8 cellular contexts compared by ENCODE assay signal in genomic region chr1:23563003-23563402, GRCh38. TPM values are rescaled to one million over a fixed set of nuclear protein-coding genes. Genes with fewer than 3 reads are reported as not detected.
DNase-seq lines count a peak whose midpoint lies in the region; ATAC-seq and TF ChIP-seq lines count a peak whose summit lies in the region.

No MANE protein-coding gene starts in this region.

- ATAC-seq in left cardiac atrium (no peak), naive B cell (ENCODE audit: low read depth in 2 of 2) (no peak), upper lobe of right lung (no peak), GM21360 (IDR thresholded peaks at IDR 0.05; ENCODE audit: unreplicated experiment) (no peak), GM21576 (IDR thresholded peaks at IDR 0.05; ENCODE audit: unreplicated experiment) (no peak)

- H3K27me3 Mint-ChIP-seq in naive B cell = no peaks in the 10 kb centered on the region

- no peak for DNase-seq in cardiac muscle cell (ENCODE audit: low read depth in 1 of 2, low spot score in 1 of 2)
- DNase-seq in left cardiac atrium = no peak
- DNase-seq in naive B cell = no peak
- no peak for DNase-seq in upper lobe of right lung
- DNase-seq in NCI-H1092 treated with DMSO at 0.1 percent for 48 hours (lab: John Stamatoyannopoulos, UW) = no peak

- H3K9me3 ChIP-seq in cardiac muscle cell (ENCODE audit: low read depth) = no peaks in the 10 kb centered on the region
- H3K9me3 ChIP-seq in upper lobe of right lung = no peaks in the 10 kb centered on the region

- peak overlapping the region; percentile 36 to 100 (median 74) for H3K4me3 Mint-ChIP-seq in naive B cell

- H3K27me3 ChIP-seq in cardiac muscle cell (no peaks in the 10 kb centered on the region), upper lobe of right lung (no peaks in the 10 kb centered on the region)

- TF ChIP-seq CTCF in cardiac muscle cell (IDR thresholded peaks at IDR 0.05; ENCODE audit: low read depth, low read length) = no peak
- TF ChIP-seq CTCF in upper lobe of right lung (IDR thresholded peaks at IDR 0.05) = no peak

- H3K4me1 Mint-ChIP-seq in naive B cell = peaks cover 59 to 71% (median 68%) of the 10 kb centered on the region in 3 donors

- intact Hi-C loops in left cardiac atrium (cut with DNase I) (loop anchor here in 1 of 2 donors (5.0 kb wide), 1 partner anchor 129 kb away; the partner anchor contains the start of gene RPL11), upper lobe of right lung (cut with DNase I) (no loop called here)

- H3K36me3 ChIP-seq in cardiac muscle cell (no peaks in the 10 kb centered on the region), upper lobe of right lung (peaks cover under 1% of the 10 kb centered on the region)

- H3K4me1 ChIP-seq in cardiac muscle cell (ENCODE audit: low read depth) (peaks cover 46% of the 10 kb centered on the region), upper lobe of right lung (peaks cover 35% of the 10 kb centered on the region)

- H3K9me3 Mint-ChIP-seq in naive B cell = no peaks in the 10 kb centered on the region

- peaks cover 0 to under 1% of the 10 kb centered on the region in 2 donors for H3K36me3 Mint-ChIP-seq in naive B cell

- H3K27ac ChIP-seq in cardiac muscle cell = peak overlapping the region; percentile 100
- H3K27ac ChIP-seq in cingulate gyrus (ENCODE audit: low read depth, low read length) = peak overlapping the region; percentile 87
- H3K27ac ChIP-seq in upper lobe of right lung = peak overlapping the region; percentile 94

- peak overlapping the region in 4 of 6 donors; percentile 42 to 96 (median 90) for H3K27ac Mint-ChIP-seq in naive B cell

- H3K4me3 ChIP-seq in cardiac muscle cell = no peak overlapping the region
- H3K4me3 ChIP-seq in upper lobe of right lung = no peak overlapping the region

RNA-seq across cellular contexts. Expression of gene ID3, which starts 3.7 kb away (rescaled TPM):
- total RNA-seq in cardiac muscle cell = 698 and 784 TPM in 2 replicates
- 703 and 1,027 TPM in 2 replicates for polyA plus RNA-seq in cardiac muscle cell
- total RNA-seq in left cardiac atrium = 100 to 1,000 TPM; 119 to 172 TPM
- polyA plus RNA-seq in naive B cell (ENCODE audit: low read depth in 6 of 6) = 10 to 100 TPM; 23.9 to 52.0 (median 31.2) TPM
- total RNA-seq in upper lobe of right lung = 242 TPM

RNA-seq across cellular contexts. Expression of gene E2F2, which starts 32.0 kb away (rescaled TPM):
- total RNA-seq in cardiac muscle cell (2.1 and 2.5 TPM in 2 replicates), left cardiac atrium (1 to 10 TPM in 1 of 2 donors, under 1 TPM in 1; 0.18 to 1.3 TPM), upper lobe of right lung (0.32 TPM)
- polyA plus RNA-seq in cardiac muscle cell (2.2 and 2.7 TPM in 2 replicates), naive B cell (ENCODE audit: low read depth in 6 of 6) (1 to 10 TPM in 2 of 6 donors, under 1 TPM in 4; 0.06 to 1.7 (median 0.46) TPM)
